ENCODE assay signal across 18 cellular contexts in genomic region chr18:52310651-52311050, GRCh38. TPM values are rescaled to one million over a fixed set of nuclear protein-coding genes. Genes with fewer than 3 reads are reported as not detected.
DNase-seq lines count a peak whose midpoint lies in the region; ATAC-seq, FAIRE-seq and TF ChIP-seq lines count a peak whose summit lies in the region.
"Had no signal": no experiment of that assay in that cellular context is flagged by ENCODE, and none has a peak within 500 bp of the region (broad histone marks: within the 10 kb centered on the region; RNA-seq: fewer than 3 reads in every experiment).

No MANE protein-coding gene starts in this region.

- H3K27me3 ChIP-seq in OCI-LY3 (ENCODE audit: low read depth, low read length), result no peaks in the 10 kb centered on the region
- no peaks in the 10 kb centered on the region for H3K27me3 ChIP-seq in keratinocyte (ENCODE audit: control insufficient read depth, extremely low read depth, insufficient read depth, low read length)

- DNase-seq in choroid plexus epithelial cell (ENCODE audit: low read depth), result peak; percentile 33
- DNase-seq in keratinocyte (ENCODE audit: low read depth, low spot score), result no peak
- DNase-seq in GF-D8 (lab: John Stamatoyannopoulos, UW), result no peak
- DNase-seq: CD8-positive, alpha-beta T cell; COR-L47; DMS153; DMS79 treated with DMSO at 0.1 percent for 48 hours; EL; GDM1; IMR-90 had no signal

- H3K4me3 ChIP-seq in OCI-LY3 (ENCODE audit: low read length) (no peak overlapping the region), choroid plexus epithelial cell (ENCODE audit: low read depth, low read length) (no peak overlapping the region), keratinocyte (ENCODE audit: control insufficient read depth in 2 of 3, extremely low read depth in 1 of 3, insufficient read depth in 2 of 3, low read depth in 1 of 3, low read length in 3 of 3) (no peak overlapping the region)

- H3K27ac ChIP-seq in OCI-LY3 (ENCODE audit: low read length) (no peak overlapping the region), keratinocyte (ENCODE audit: control insufficient read depth, insufficient read depth, low read length) (no peak overlapping the region)

- dilution Hi-C loops in keratinocyte (cut with MboI; ENCODE audit: extremely low pct_ligation_motif_present, low sequenced_read_pairs), result no loop called here

- H3K4me2 ChIP-seq in OCI-LY3 (ENCODE audit: low read length) (no peak overlapping the region), keratinocyte (ENCODE audit: control insufficient read depth, extremely low read depth, insufficient read depth, low read depth, low read length) (no peak overlapping the region)

- H3K36me3 ChIP-seq in OCI-LY3 (replicated peaks; ENCODE audit: low read depth, low read length), result no peaks in the 10 kb centered on the region
- H3K36me3 ChIP-seq in keratinocyte (ENCODE audit: control insufficient read depth in 2 of 2, extremely low read depth in 1 of 2, insufficient read depth in 2 of 2, low read length in 2 of 2), result no peaks in the 10 kb centered on the region

- H2AFZ ChIP-seq in OCI-LY3 (ENCODE audit: low read depth, low read length) (peak overlapping the region; percentile 29; the same call in 1 of the 2 replicates), keratinocyte (ENCODE audit: control insufficient read depth, low read length) (no peak overlapping the region)

- no peak for ATAC-seq in HG02798 (IDR thresholded peaks at IDR 0.05; ENCODE audit: poor library complexity, unreplicated experiment)
- ATAC-seq in HG02623 (IDR thresholded peaks at IDR 0.05; ENCODE audit: unreplicated experiment), result no peak
- ATAC-seq: CD8-positive, alpha-beta T cell; HCT116 had no signal

- H4K20me1 ChIP-seq in OCI-LY3 (ENCODE audit: insufficient read depth, low read length), result no peaks in the 10 kb centered on the region
- no peaks in the 10 kb centered on the region for H4K20me1 ChIP-seq in keratinocyte (ENCODE audit: control insufficient read depth, extremely low read depth, insufficient read depth, low read length)

- H3K9ac ChIP-seq in OCI-LY3 (ENCODE audit: low read length) (no peak overlapping the region), keratinocyte (ENCODE audit: control insufficient read depth, extremely low read depth, insufficient read depth, low read length) (no peak overlapping the region)

- H3K9me3 ChIP-seq in OCI-LY3 (ENCODE audit: insufficient read depth, low read length) (no peaks in the 10 kb centered on the region), keratinocyte (ENCODE audit: control insufficient read depth, low read depth, low read length) (no peaks in the 10 kb centered on the region)

- H3K79me2 ChIP-seq in OCI-LY3 (ENCODE audit: low read length) (no peaks in the 10 kb centered on the region), keratinocyte (ENCODE audit: control insufficient read depth, insufficient read depth, low read length) (no peaks in the 10 kb centered on the region)

- no peak for TF ChIP-seq CTCF in OCI-LY3 (IDR thresholded peaks at IDR 0.05; ENCODE audit: low read depth, low read length)
- no peak for TF ChIP-seq CTCF in choroid plexus epithelial cell (conservative IDR thresholded peaks at IDR 0.05; ENCODE audit: low read depth, low read length)
- no peak for TF ChIP-seq CTCF in keratinocyte (optimal IDR thresholded peaks at IDR 0.05 in 1 of 3, IDR thresholded peaks at IDR 0.05 in 1 of 3, conservative IDR thresholded peaks at IDR 0.05 in 1 of 3; ENCODE audit: extremely low read depth in 1 of 3, insufficient read depth in 2 of 3, low read length in 3 of 3)

- no peaks in the 10 kb centered on the region for H3K4me1 ChIP-seq in OCI-LY3 (ENCODE audit: low read length)
- H3K4me1 ChIP-seq in keratinocyte (ENCODE audit: control insufficient read depth, extremely low read depth, insufficient read depth, low read length), result peaks cover 3% of the 10 kb centered on the region

- FAIRE-seq in keratinocyte (lab: Jason Lieb, UNC), result peak; percentile 62
- FAIRE-seq: D721Med, GM19239, H54 had no signal

- no peaks in the 10 kb centered on the region for H3K9me1 ChIP-seq in keratinocyte (ENCODE audit: control insufficient read depth, extremely low read depth, insufficient read depth, low read length)

RNA-seq across cellular contexts. Expression of gene DCC, which starts 29.3 kb away (rescaled TPM):
- polyA plus RNA-seq in keratinocyte, result not detected in 3 replicates
- not detected for polyA plus RNA-seq in keratinocyte (2011; ENCODE audit: low read depth)
- not detected in 2 replicates for polyA plus RNA-seq in keratinocyte (2011; cell fraction: cytosol; rRNA removed)
- polyA plus RNA-seq in keratinocyte (2011; cell fraction: nucleus; rRNA removed), result not detected in 2 replicates
- not detected in 2 replicates for polyA plus RNA-seq in keratinocyte (2012; ENCODE audit: low replicate concordance)
- 0.16 TPM in 1 of 3 replicates, not detected in the others for polyA minus RNA-seq in keratinocyte
- not detected for polyA minus RNA-seq in keratinocyte (2011; cell fraction: cytosol; rRNA and poly(A)+ RNA removed)
- not detected in 2 replicates for polyA minus RNA-seq in keratinocyte (2011; cell fraction: nucleus; rRNA and poly(A)+ RNA removed)
- polyA plus RNA-seq: CD14-positive monocyte had no signal
